In genomic region chr6:138991206-138991605, GRCh38 we compare ENCODE assay signal across 1 cellular context.
TF ChIP-seq lines count a peak whose summit lies in the region.

No MANE protein-coding gene starts in this region.

TF ChIP-seq in H1, 55 proteins besides CTCF, POLR2A, EP300 and RAD21:
- no peak for TF ChIP-seq PHF8 (conservative IDR thresholded peaks at IDR 0.05; ENCODE audit: low read depth, low read length)
